Comparison of ENCODE assay signal across 1 cellular context in genomic region chr18:54776282-54776977, GRCh38.
TF ChIP-seq lines count a peak whose summit lies in the region.

No MANE protein-coding gene starts in this region.

TF ChIP-seq in K562, 482 proteins besides CTCF, POLR2A, EP300 and RAD21 (continued from another document and continues in another):
- TF ChIP-seq CHD7 (IDR thresholded peaks at IDR 0.05; ENCODE audit: low read depth, low read length) (no peak), ZBTB17 (CRISPR knock-in tag; IDR thresholded peaks at IDR 0.05) (no peak), LCOR (CRISPR knock-in tag; IDR thresholded peaks at IDR 0.05) (no peak), SNRNP70 (optimal IDR thresholded peaks at IDR 0.05; ENCODE audit: low read depth, low read length) (no peak), SREBF2 (CRISPR knock-in tag; IDR thresholded peaks at IDR 0.05) (no peak), TBL1XR1 (IDR thresholded peaks at IDR 0.05; ENCODE audit: low read length in 2 of 2) (no peak), ZBED1 (IDR thresholded peaks at IDR 0.05) (no peak), CEBPG (CRISPR knock-in tag; IDR thresholded peaks at IDR 0.05) (no peak), CEBPG (tag; conservative IDR thresholded peaks at IDR 0.05 in 1 of 2, IDR thresholded peaks at IDR 0.05 in 1 of 2) (peak; percentile 32 to 70; a peak in 3 of 4 replicates), RFX1 (IDR thresholded peaks at IDR 0.05) (peak; percentile 47; the same call in 1 of the 2 replicates), CBX8 (IDR thresholded peaks at IDR 0.05; ENCODE audit: borderline replicate concordance, extremely low read depth, low read depth, low read length, poor library complexity, severe bottlenecking) (no peak), ZNF197 (CRISPR knock-in tag; IDR thresholded peaks at IDR 0.05; ENCODE audit: low read depth) (no peak), FOXJ2 (tag; IDR thresholded peaks at IDR 0.05) (no peak), XRCC5 (IDR thresholded peaks at IDR 0.05; ENCODE audit: low read depth, low read length) (no peak), ZNF444 (CRISPR knock-in tag; IDR thresholded peaks at IDR 0.05) (no peak), ZNF717 (CRISPR knock-in tag; IDR thresholded peaks at IDR 0.05) (no peak), HOXB6 (CRISPR knock-in tag; IDR thresholded peaks at IDR 0.05; ENCODE audit: borderline replicate concordance) (no peak), ZNF311 (CRISPR knock-in tag; IDR thresholded peaks at IDR 0.05) (no peak), ZC3H11A (IDR thresholded peaks at IDR 0.05; ENCODE audit: low read depth, low read length) (no peak), JUN (IDR thresholded peaks at IDR 0.05; ENCODE audit: borderline replicate concordance, low read depth, low read length) (peak; percentile 65), JUN (CRISPR knock-in tag; IDR thresholded peaks at IDR 0.05; ENCODE audit: borderline replicate concordance) (no peak), PHF21A (IDR thresholded peaks at IDR 0.05; ENCODE audit: borderline replicate concordance, low read depth) (no peak), SMAD2 (IDR thresholded peaks at IDR 0.05; ENCODE audit: low read depth, low read length) (no peak), MNT (conservative IDR thresholded peaks at IDR 0.05) (no peak), THAP12 (CRISPR knock-in tag; IDR thresholded peaks at IDR 0.05) (no peak), ASH1L (IDR thresholded peaks at IDR 0.05; ENCODE audit: borderline replicate concordance, low read depth, partially characterized antibody) (no peak), POLR2G (IDR thresholded peaks at IDR 0.05; ENCODE audit: low read depth, low read length) (no peak)
- TF ChIP-seq, protein P1, sequence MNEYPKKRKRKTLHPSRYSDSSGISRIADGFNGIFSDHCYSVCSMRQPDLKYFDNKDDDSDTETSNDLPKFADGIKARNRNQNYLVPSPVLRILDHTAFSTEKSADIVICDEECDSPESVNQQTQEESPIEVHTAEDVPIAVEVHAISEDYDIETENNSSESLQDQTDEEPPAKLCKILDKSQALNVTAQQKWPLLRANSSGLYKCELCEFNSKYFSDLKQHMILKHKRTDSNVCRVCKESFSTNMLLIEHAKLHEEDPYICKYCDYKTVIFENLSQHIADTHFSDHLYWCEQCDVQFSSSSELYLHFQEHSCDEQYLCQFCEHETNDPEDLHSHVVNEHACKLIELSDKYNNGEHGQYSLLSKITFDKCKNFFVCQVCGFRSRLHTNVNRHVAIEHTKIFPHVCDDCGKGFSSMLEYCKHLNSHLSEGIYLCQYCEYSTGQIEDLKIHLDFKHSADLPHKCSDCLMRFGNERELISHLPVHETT (CRISPR knock-in tag; conservative IDR thresholded peaks at IDR 0.05 in 1 of 2, IDR thresholded peaks at IDR 0.05 in 1 of 2), result no peak
- TF ChIP-seq, protein P2, sequence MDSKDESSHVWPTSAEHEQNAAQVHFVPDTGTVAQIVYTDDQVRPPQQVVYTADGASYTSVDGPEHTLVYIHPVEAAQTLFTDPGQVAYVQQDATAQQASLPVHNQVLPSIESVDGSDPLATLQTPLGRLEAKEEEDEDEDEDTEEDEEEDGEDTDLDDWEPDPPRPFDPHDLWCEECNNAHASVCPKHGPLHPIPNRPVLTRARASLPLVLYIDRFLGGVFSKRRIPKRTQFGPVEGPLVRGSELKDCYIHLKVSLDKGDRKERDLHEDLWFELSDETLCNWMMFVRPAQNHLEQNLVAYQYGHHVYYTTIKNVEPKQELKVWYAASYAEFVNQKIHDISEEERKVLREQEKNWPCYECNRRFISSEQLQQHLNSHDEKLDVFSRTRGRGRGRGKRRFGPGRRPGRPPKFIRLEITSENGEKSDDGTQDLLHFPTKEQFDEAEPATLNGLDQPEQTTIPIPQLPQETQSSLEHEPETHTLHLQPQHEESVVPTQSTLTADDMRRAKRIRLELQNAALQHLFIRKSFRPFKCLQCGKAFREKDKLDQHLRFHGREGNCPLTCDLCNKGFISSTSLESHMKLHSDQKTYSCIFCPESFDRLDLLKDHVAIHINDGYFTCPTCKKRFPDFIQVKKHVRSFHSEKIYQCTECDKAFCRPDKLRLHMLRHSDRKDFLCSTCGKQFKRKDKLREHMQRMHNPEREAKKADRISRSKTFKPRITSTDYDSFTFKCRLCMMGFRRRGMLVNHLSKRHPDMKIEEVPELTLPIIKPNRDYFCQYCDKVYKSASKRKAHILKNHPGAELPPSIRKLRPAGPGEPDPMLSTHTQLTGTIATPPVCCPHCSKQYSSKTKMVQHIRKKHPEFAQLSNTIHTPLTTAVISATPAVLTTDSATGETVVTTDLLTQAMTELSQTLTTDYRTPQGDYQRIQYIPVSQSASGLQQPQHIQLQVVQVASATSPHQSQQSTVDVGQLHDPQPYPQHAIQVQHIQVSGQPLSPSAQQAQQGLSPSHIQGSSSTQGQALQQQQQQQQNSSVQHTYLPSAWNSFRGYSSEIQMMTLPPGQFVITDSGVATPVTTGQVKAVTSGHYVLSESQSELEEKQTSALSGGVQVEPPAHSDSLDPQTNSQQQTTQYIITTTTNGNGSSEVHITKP (IDR thresholded peaks at IDR 0.05; ENCODE audit: partially characterized antibody), result peak; percentile 46
- TF ChIP-seq, protein P3, sequence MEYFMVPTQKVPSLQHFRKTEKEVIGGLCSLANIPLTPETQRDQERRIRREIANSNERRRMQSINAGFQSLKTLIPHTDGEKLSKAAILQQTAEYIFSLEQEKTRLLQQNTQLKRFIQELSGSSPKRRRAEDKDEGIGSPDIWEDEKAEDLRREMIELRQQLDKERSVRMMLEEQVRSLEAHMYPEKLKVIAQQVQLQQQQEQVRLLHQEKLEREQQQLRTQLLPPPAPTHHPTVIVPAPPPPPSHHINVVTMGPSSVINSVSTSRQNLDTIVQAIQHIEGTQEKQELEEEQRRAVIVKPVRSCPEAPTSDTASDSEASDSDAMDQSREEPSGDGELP (CRISPR knock-in tag; IDR thresholded peaks at IDR 0.05; ENCODE audit: borderline replicate concordance), result no peak
- TF ChIP-seq, protein P4, sequence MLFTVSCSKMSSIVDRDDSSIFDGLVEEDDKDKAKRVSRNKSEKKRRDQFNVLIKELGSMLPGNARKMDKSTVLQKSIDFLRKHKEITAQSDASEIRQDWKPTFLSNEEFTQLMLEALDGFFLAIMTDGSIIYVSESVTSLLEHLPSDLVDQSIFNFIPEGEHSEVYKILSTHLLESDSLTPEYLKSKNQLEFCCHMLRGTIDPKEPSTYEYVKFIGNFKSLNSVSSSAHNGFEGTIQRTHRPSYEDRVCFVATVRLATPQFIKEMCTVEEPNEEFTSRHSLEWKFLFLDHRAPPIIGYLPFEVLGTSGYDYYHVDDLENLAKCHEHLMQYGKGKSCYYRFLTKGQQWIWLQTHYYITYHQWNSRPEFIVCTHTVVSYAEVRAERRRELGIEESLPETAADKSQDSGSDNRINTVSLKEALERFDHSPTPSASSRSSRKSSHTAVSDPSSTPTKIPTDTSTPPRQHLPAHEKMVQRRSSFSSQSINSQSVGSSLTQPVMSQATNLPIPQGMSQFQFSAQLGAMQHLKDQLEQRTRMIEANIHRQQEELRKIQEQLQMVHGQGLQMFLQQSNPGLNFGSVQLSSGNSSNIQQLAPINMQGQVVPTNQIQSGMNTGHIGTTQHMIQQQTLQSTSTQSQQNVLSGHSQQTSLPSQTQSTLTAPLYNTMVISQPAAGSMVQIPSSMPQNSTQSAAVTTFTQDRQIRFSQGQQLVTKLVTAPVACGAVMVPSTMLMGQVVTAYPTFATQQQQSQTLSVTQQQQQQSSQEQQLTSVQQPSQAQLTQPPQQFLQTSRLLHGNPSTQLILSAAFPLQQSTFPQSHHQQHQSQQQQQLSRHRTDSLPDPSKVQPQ (CRISPR knock-in tag; IDR thresholded peaks at IDR 0.05; ENCODE audit: borderline replicate concordance), result no peak
